In the genomic region with DNA sequence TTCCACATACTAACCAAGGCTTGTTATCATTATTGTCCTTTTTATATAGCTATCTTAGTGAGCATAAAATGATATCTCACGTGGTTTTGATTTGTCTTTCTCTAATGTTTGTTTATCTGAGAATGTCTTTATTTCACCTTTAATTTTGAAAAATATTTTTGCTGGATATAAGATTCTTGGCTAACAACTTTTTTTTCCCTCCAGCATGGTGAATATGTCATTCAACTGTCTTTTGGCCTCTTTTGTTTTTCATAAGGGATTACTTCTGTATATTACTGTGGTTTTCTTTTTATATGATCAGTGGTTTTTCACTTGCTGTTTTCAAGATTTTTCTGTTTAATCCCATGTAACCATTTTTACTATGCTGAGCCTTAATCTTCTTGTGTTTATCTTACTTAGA, we compare ENCODE assay signal across 9 cellular contexts.
"Had no signal": no experiment of that assay in that cellular context is flagged by ENCODE, and none has a peak within 500 bp of the region (broad histone marks: within the 10 kb centered on the region; RNA-seq: fewer than 3 reads in every experiment).

No MANE protein-coding gene starts in this region.

- H2AFZ ChIP-seq: GM23248, GM23338 had no signal

- H3K9me3 Mint-ChIP-seq: GM23338, H9 had no signal

- H3K27ac Mint-ChIP-seq: GM23338, H9, HFFc6 had no signal

- H3K4me3 ChIP-seq: GM23248, GM23338, HAP-1 had no signal

- H3K4me3 Mint-ChIP-seq: GM23338, H9, HFFc6 had no signal

- H3K9me3 ChIP-seq: HAP-1 had no signal

- H3K4me2 ChIP-seq: GM23338 had no signal

- DNase-seq: GM23248, GOT3, H7, H9, HCEC 1CT, HFFc6 had no signal

- H3K36me3 ChIP-seq: HAP-1 had no signal

- ATAC-seq: GM23338, HCT116 had no signal

- H3K4me1 ChIP-seq: HAP-1 had no signal

- H3K27ac ChIP-seq: GM23248 had no signal

- H3K4me1 Mint-ChIP-seq: GM23338, H9 had no signal
